10 cellular contexts compared by ENCODE assay signal in genomic region chr21:45543371-45543709, GRCh38. TPM values are rescaled to one million over a fixed set of nuclear protein-coding genes. Genes with fewer than 3 reads are reported as not detected.
DNase-seq lines count a peak whose midpoint lies in the region; ATAC-seq, FAIRE-seq and TF ChIP-seq lines count a peak whose summit lies in the region.
"Had no signal": no experiment of that assay in that cellular context is flagged by ENCODE, and none has a peak within 500 bp of the region (broad histone marks: within the 10 kb centered on the region; RNA-seq: fewer than 3 reads in every experiment).

No MANE protein-coding gene starts in this region.

- H3K27me3 ChIP-seq in HepG2 (ENCODE audit: control insufficient read depth in 1 of 2, insufficient read depth in 2 of 2, low read length in 2 of 2), result peaks cover 3 to 35% of the 10 kb centered on the region in 2 experiments; a peak in 4 of 5 replicates
- H3K27me3 ChIP-seq: hepatocyte had no signal

- CTCF ChIA-PET in HepG2 (lab: Yijun Ruan, JAX; ENCODE audit: low intra/inter-chr PET ratio, low total read pairs), result no interaction called here

- no peak for TF ChIP-seq RAD21 in HepG2 (CRISPR knock-in tag; IDR thresholded peaks at IDR 0.05)

- POLR2A ChIA-PET in HepG2 (lab: Yijun Ruan, JAX), result interaction anchor here (0.6 to 2.4 kb wide), 4 partner anchors 13 to 74 kb away, joined by 3 to 15 read pairs (median 4); no protein-coding TSS in a partner anchor

- peak overlapping the region; percentile 68 for H3K4me2 ChIP-seq in HepG2 (ENCODE audit: low read depth, low read length)

- H3K27ac ChIP-seq in HepG2 (ENCODE audit: extremely low read length, insufficient read depth, low read length) (no peak overlapping the region), temporal lobe (ENCODE audit: low read depth, low read length) (peak overlapping the region; percentile 50)
- H3K27ac ChIP-seq: hepatocyte had no signal

- H3K9me3 Mint-ChIP-seq in activated T-cell treated with anti-CD3 and anti-CD28 coated beads, Interleukin-2, amount 50 U/mL, for 4 hours, result no peaks in the 10 kb centered on the region
- no peaks in the 10 kb centered on the region for H3K9me3 Mint-ChIP-seq in activated naive CD4-positive, alpha-beta T cell treated with anti-CD3 and anti-CD28 coated beads, Interleukin-2, amount 50 U/mL, for 24 hours

- peak overlapping the region; percentile 86 for H3K27ac Mint-ChIP-seq in activated naive CD4-positive, alpha-beta T cell treated with anti-CD3 and anti-CD28 coated beads, Interleukin-2, amount 50 U/mL, for 24 hours

- no peak for TF ChIP-seq POLR2A in HepG2 (IDR thresholded peaks at IDR 0.05; ENCODE audit: insufficient read depth in 1 of 2, low read depth in 2 of 2, low read length in 2 of 2)

- peak overlapping the region; percentile 65 for H3K4me3 Mint-ChIP-seq in activated T-cell treated with anti-CD3 and anti-CD28 coated beads, Interleukin-2, amount 50 U/mL, for 4 hours
- peak overlapping the region; percentile 70 for H3K4me3 Mint-ChIP-seq in activated naive CD4-positive, alpha-beta T cell treated with anti-CD3 and anti-CD28 coated beads, Interleukin-2, amount 50 U/mL, for 24 hours

- peaks cover 34% of the 10 kb centered on the region for H3K79me2 ChIP-seq in HepG2 (ENCODE audit: insufficient read depth, low read length)
- H3K79me2 ChIP-seq: hepatocyte had no signal

- TF ChIP-seq EP300 in HepG2 (IDR thresholded peaks at IDR 0.05; ENCODE audit: low read depth in 2 of 2, low read length in 2 of 2) (no peak), HepG2 (CRISPR knock-in tag; IDR thresholded peaks at IDR 0.05; ENCODE audit: borderline replicate concordance) (no peak)

- FAIRE-seq in HepG2 (lab: Jason Lieb, UNC), result no peak

- peak overlapping the region in 2 of 3 experiments; percentile 77 to 80; a peak in 3 of 6 replicates for H3K4me3 ChIP-seq in HepG2 (replicated peaks in 1 of 3; ENCODE audit: insufficient read depth in 1 of 3, low read depth in 2 of 3, low read length in 3 of 3)

- intact Hi-C loops in HepG2 (cut with micrococcal nuclease; ENCODE audit: unreplicated experiment), result no loop called here

- peak overlapping the region; percentile 52; the same call in 1 of the 2 replicates for H3K9ac ChIP-seq in HepG2 (ENCODE audit: insufficient read depth, low read depth, low read length)

- WGBS in HepG2 (ENCODE audit: low lambda C conversion rate), result 35% methylated on average over 2 of the region's 11 CpGs

- in situ Hi-C loops in HepG2 (cut with HindIII; ENCODE audit: extremely low pct_ligation_motif_present, low pct_unique_long_range_greater_than_20kb), result no loop called here

- no peaks in the 10 kb centered on the region for H3K9me3 ChIP-seq in HepG2 (ENCODE audit: low read length)

- ATAC-seq in activated T-cell treated with anti-CD3 and anti-CD28 coated beads, Interleukin-2, amount 50 U/mL, for 4 hours, result no peak
- peak; percentile 11; the same call in 1 of the 3 replicates for ATAC-seq in HepG2

- H3K27me3 Mint-ChIP-seq in activated T-cell treated with anti-CD3 and anti-CD28 coated beads, Interleukin-2, amount 50 U/mL, for 4 hours (ENCODE audit: low read depth), result no peaks in the 10 kb centered on the region
- H3K27me3 Mint-ChIP-seq in activated naive CD4-positive, alpha-beta T cell treated with anti-CD3 and anti-CD28 coated beads, Interleukin-2, amount 50 U/mL, for 24 hours, result no peaks in the 10 kb centered on the region

- no peaks in the 10 kb centered on the region for H3K36me3 Mint-ChIP-seq in activated T-cell treated with anti-CD3 and anti-CD28 coated beads, Interleukin-2, amount 50 U/mL, for 4 hours (ENCODE audit: insufficient read depth)
- H3K36me3 Mint-ChIP-seq in activated naive CD4-positive, alpha-beta T cell treated with anti-CD3 and anti-CD28 coated beads, Interleukin-2, amount 50 U/mL, for 24 hours, result no peaks in the 10 kb centered on the region

- TF ChIP-seq CTCF in HepG2 (CRISPR knock-in tag; IDR thresholded peaks at IDR 0.05), result no peak

- no peaks in the 10 kb centered on the region for H3K36me3 ChIP-seq in HepG2 (replicated peaks in 1 of 2; ENCODE audit: control insufficient read depth in 1 of 2, insufficient read depth in 2 of 2, low read length in 2 of 2)

- no peaks in the 10 kb centered on the region for H4K20me1 ChIP-seq in HepG2 (ENCODE audit: insufficient read depth, low read length)

- peaks cover 15% of the 10 kb centered on the region for H3K4me1 Mint-ChIP-seq in activated T-cell treated with anti-CD3 and anti-CD28 coated beads, Interleukin-2, amount 50 U/mL, for 4 hours (ENCODE audit: low read depth)
- peaks cover 15% of the 10 kb centered on the region for H3K4me1 Mint-ChIP-seq in activated naive CD4-positive, alpha-beta T cell treated with anti-CD3 and anti-CD28 coated beads, Interleukin-2, amount 50 U/mL, for 24 hours

- H3K4me1 ChIP-seq in HepG2 (ENCODE audit: insufficient read depth, low read length), result peaks cover 63% of the 10 kb centered on the region

- DNase-seq in activated T-cell treated with anti-CD3 and anti-CD28 coated beads, Interleukin-2, amount 50 U/mL, for 4 hours, result no peak
- DNase-seq in activated T-cell treated with anti-CD3 and anti-CD28 coated beads, Interleukin-2, amount 50 U/mL, for 1 hour, result no peak
- DNase-seq in HepG2 (ENCODE audit: low spot score), result no peak
- no peak for DNase-seq in central memory CD4-positive, alpha-beta T cell
- DNase-seq in NCI-H82 (lab: John Stamatoyannopoulos, UW), result no peak
- no peak for DNase-seq in DMS79 treated with DMSO at 0.1 percent for 48 hours (lab: John Stamatoyannopoulos, UW)
- DNase-seq: NCI-H187 had no signal

- H2AFZ ChIP-seq in HepG2 (ENCODE audit: low read length), result no peak overlapping the region

- no TSS peak for BruUV-seq in HepG2 (replicated peaks; lab: Mats Ljungman, UMichigan)

TF ChIP-seq in HepG2, 621 proteins besides CTCF, POLR2A, EP300 and RAD21 (continues in another document):
- TF ChIP-seq DMTF1 (CRISPR knock-in tag; IDR thresholded peaks at IDR 0.05) (no peak), ZNF792 (CRISPR knock-in tag; IDR thresholded peaks at IDR 0.05) (no peak), FLYWCH1 (CRISPR knock-in tag; IDR thresholded peaks at IDR 0.05) (no peak), YY1 (IDR thresholded peaks at IDR 0.05; ENCODE audit: insufficient read depth, insufficient replicate concordance, low read depth, low read length) (peak; percentile 40), ZNF501 (CRISPR knock-in tag; IDR thresholded peaks at IDR 0.05) (peak; percentile 17; the same call in 1 of the 2 replicates), ZNF790 (CRISPR knock-in tag; IDR thresholded peaks at IDR 0.05; ENCODE audit: borderline replicate concordance) (no peak), ZBTB37 (CRISPR knock-in tag; IDR thresholded peaks at IDR 0.05) (no peak)

RNA-seq across cellular contexts. Expression of gene SLC19A1, which starts 1.1 kb away (rescaled TPM):
- 10 to 100 TPM; 69.0 to 94.9 (median 77.7) TPM for total RNA-seq in activated T-cell treated with anti-CD3 and anti-CD28 coated beads, Interleukin-2, amount 50 U/mL, for 4 hours
- total RNA-seq in HepG2 (2016; rRNA removed; fragmentation: Illumina TruSeq; extraction: Trizol), result 12.6 and 21.8 TPM in 2 replicates
- 4.8 and 5.6 TPM in 2 replicates for total RNA-seq in HepG2 (2016; cell fraction: cytosol; rRNA removed; fragmentation: Illumina TruSeq; extraction: Trizol; ENCODE audit: low read depth)
- total RNA-seq in HepG2 (2016; cell fraction: insoluble cytoplasmic fraction; rRNA removed; fragmentation: Illumina TruSeq; extraction: Trizol), result 11.0 and 23.6 TPM in 2 replicates
- 10.8 TPM in 2 replicates for total RNA-seq in HepG2 (2016; cell fraction: membrane; rRNA removed; fragmentation: Illumina TruSeq; extraction: Trizol)
- total RNA-seq in HepG2 (2016; cell fraction: nucleus; rRNA removed; fragmentation: Illumina TruSeq; extraction: Trizol), result 21.2 and 27.4 TPM in 2 replicates
- 23.0 and 31.0 TPM in 2 replicates for polyA plus RNA-seq in HepG2 (2011; rRNA removed)
- polyA plus RNA-seq in HepG2 (2011; cell fraction: cytosol; rRNA removed), result 14.5 and 24.7 TPM in 2 replicates
- polyA plus RNA-seq in HepG2 (2011; cell fraction: nucleus; rRNA removed), result 49.0 and 62.1 TPM in 2 replicates
- 18.0 and 36.8 TPM in 2 replicates for polyA plus RNA-seq in HepG2 (2012)
- 3.7 and 4.0 TPM in 2 replicates for polyA plus RNA-seq in HepG2 (2016; cell fraction: cytosol; fragmentation: Illumina TruSeq; extraction: Trizol; ENCODE audit: low read depth)
- 11.1 and 13.0 TPM in 2 replicates for polyA plus RNA-seq in HepG2 (2016; cell fraction: insoluble cytoplasmic fraction; fragmentation: Illumina TruSeq; extraction: Trizol; ENCODE audit: low read depth)
- 6.4 and 7.2 TPM in 2 replicates for polyA plus RNA-seq in HepG2 (2016; cell fraction: membrane; fragmentation: Illumina TruSeq; extraction: Trizol; ENCODE audit: low read depth)
- 44.5 and 46.0 TPM in 2 replicates for polyA plus RNA-seq in HepG2 (2016; cell fraction: nucleus; fragmentation: Illumina TruSeq; extraction: Trizol; ENCODE audit: insufficient read depth, low read depth)
- 42.0 and 128 TPM in 2 replicates for polyA minus RNA-seq in HepG2 (2011; rRNA and poly(A)+ RNA removed; ENCODE audit: low replicate concordance)
- polyA minus RNA-seq in HepG2 (2011; cell fraction: cytosol; rRNA and poly(A)+ RNA removed), result 32.2 and 34.4 TPM in 2 replicates
- 12.2 and 14.7 TPM in 2 replicates for polyA minus RNA-seq in HepG2 (2011; cell fraction: nucleus; rRNA and poly(A)+ RNA removed)
- total RNA-seq in temporal lobe, result 7.4 TPM
